In genomic region chr1:93442276-93442675, GRCh38 we compare ENCODE assay signal across 1 cellular context.
A peak's percentile ranks its signal among the peaks of the same experiment; 100 is the strongest.
TF ChIP-seq lines count a peak whose summit lies in the region.

No MANE protein-coding gene starts in this region.

TF ChIP-seq in K562, 482 proteins besides CTCF, POLR2A, EP300 and RAD21 (continued from another document and continues in another):
- TF ChIP-seq ZNF175 (CRISPR knock-in tag; IDR thresholded peaks at IDR 0.05; ENCODE audit: low read depth): no peak
- no peak for TF ChIP-seq FOXO4 (CRISPR knock-in tag; IDR thresholded peaks at IDR 0.05)
- 0 out of 2 replicates have a peak, but pooled peaks have one; percentile 32 for TF ChIP-seq ZNF592 (IDR thresholded peaks at IDR 0.05)
- TF ChIP-seq E2F6 (IDR thresholded peaks at IDR 0.05; ENCODE audit: borderline replicate concordance in 1 of 2, extremely low read depth in 1 of 2, insufficient read depth in 1 of 2, insufficient read length in 1 of 2, low read depth in 1 of 2, low read length in 1 of 2, poor library complexity in 1 of 2, severe bottlenecking in 1 of 2): peak; percentile 76 to 92
- no peak for TF ChIP-seq SIRT6 (IDR thresholded peaks at IDR 0.05; ENCODE audit: low read depth, low read length)
- no peak for TF ChIP-seq ZNF76 (CRISPR knock-in tag; IDR thresholded peaks at IDR 0.05; ENCODE audit: borderline replicate concordance)
- TF ChIP-seq CREM (IDR thresholded peaks at IDR 0.05; ENCODE audit: low read depth): 0 out of 2 replicates have a peak, but pooled peaks have one; percentile 27
- 0 out of 4 replicates have a peak, but pooled peaks of 1 of the 2 experiments have one; percentile 17 for TF ChIP-seq RCOR1 (IDR thresholded peaks at IDR 0.05; ENCODE audit: borderline replicate concordance in 1 of 2, low read depth in 2 of 2, low read length in 2 of 2)
- TF ChIP-seq SMARCC2 (IDR thresholded peaks at IDR 0.05; ENCODE audit: low read depth): no peak
- TF ChIP-seq CGGBP1 (CRISPR knock-in tag; IDR thresholded peaks at IDR 0.05): no peak
- TF ChIP-seq HES1 (IDR thresholded peaks at IDR 0.05; ENCODE audit: low read depth): peak; percentile 71; the same call in 1 of the 2 replicates
- TF ChIP-seq ZNF644 (tag; IDR thresholded peaks at IDR 0.05; ENCODE audit: low read depth): no peak
- peak; percentile 59 to 79; a peak in 1 of 4 replicates for TF ChIP-seq MLX (CRISPR knock-in tag; conservative IDR thresholded peaks at IDR 0.05)
- peak; percentile 39; the same call in 1 of the 2 replicates for TF ChIP-seq FOXM1 (IDR thresholded peaks at IDR 0.05; ENCODE audit: low read depth)
- TF ChIP-seq FOXM1 (CRISPR knock-in tag; IDR thresholded peaks at IDR 0.05; ENCODE audit: low read depth): no peak
- TF ChIP-seq CTBP1 (IDR thresholded peaks at IDR 0.05; ENCODE audit: borderline replicate concordance): peak; percentile 45; the same call in 1 of the 2 replicates
- peak; percentile 45 for TF ChIP-seq NFYB (IDR thresholded peaks at IDR 0.05; ENCODE audit: extremely low read depth, insufficient read length)
- TF ChIP-seq IRF1 (CRISPR knock-in tag; IDR thresholded peaks at IDR 0.05; ENCODE audit: borderline replicate concordance): no peak
- TF ChIP-seq ZNF277 (CRISPR knock-in tag; IDR thresholded peaks at IDR 0.05; ENCODE audit: borderline replicate concordance): no peak
- TF ChIP-seq CEBPZ (IDR thresholded peaks at IDR 0.05; ENCODE audit: borderline replicate concordance, low read depth, low read length): no peak
- TF ChIP-seq ARNT (IDR thresholded peaks at IDR 0.05): no peak
- no peak for TF ChIP-seq EP400 (IDR thresholded peaks at IDR 0.05)
- TF ChIP-seq KHSRP (IDR thresholded peaks at IDR 0.05): no peak
- TF ChIP-seq ZNF146 (CRISPR knock-in tag; IDR thresholded peaks at IDR 0.05; ENCODE audit: unreplicated experiment): no peak
- no peak for TF ChIP-seq ZC3H8 (IDR thresholded peaks at IDR 0.05)
- no peak for TF ChIP-seq CEBPG (CRISPR knock-in tag; IDR thresholded peaks at IDR 0.05)
- no peak for TF ChIP-seq CEBPG (tag; conservative IDR thresholded peaks at IDR 0.05 in 1 of 2, IDR thresholded peaks at IDR 0.05 in 1 of 2)
- TF ChIP-seq ZNF583 (CRISPR knock-in tag; IDR thresholded peaks at IDR 0.05): 0 out of 2 replicates have a peak, but pooled peaks have one; percentile 38
- TF ChIP-seq ZNF165 (CRISPR knock-in tag; IDR thresholded peaks at IDR 0.05; ENCODE audit: borderline replicate concordance): no peak
- TF ChIP-seq MNT (conservative IDR thresholded peaks at IDR 0.05): peak; percentile 51 to 63; a peak in 3 of 4 replicates
- TF ChIP-seq L3MBTL2 (IDR thresholded peaks at IDR 0.05): peak; percentile 94
- TF ChIP-seq MCM3 (IDR thresholded peaks at IDR 0.05): no peak
- TF ChIP-seq CBFA2T2 (conservative IDR thresholded peaks at IDR 0.05): peak; percentile 61
- no peak for TF ChIP-seq CHD4 (IDR thresholded peaks at IDR 0.05; ENCODE audit: insufficient read depth, insufficient replicate concordance, low read depth, low read length, poor library complexity, severe bottlenecking)
- no peak for TF ChIP-seq ATF4 (CRISPR knock-in tag; IDR thresholded peaks at IDR 0.05)
- peak; percentile 70 for TF ChIP-seq USF1 (CRISPR knock-in tag; IDR thresholded peaks at IDR 0.05)
- TF ChIP-seq CCNT2 (IDR thresholded peaks at IDR 0.05; ENCODE audit: borderline replicate concordance, extremely low read depth, insufficient read length, low read depth, low read length): no peak
- TF ChIP-seq MTA2 (IDR thresholded peaks at IDR 0.05; ENCODE audit: low read depth): no peak
- no peak for TF ChIP-seq ZFP1 (CRISPR knock-in tag; IDR thresholded peaks at IDR 0.05)
- no peak for TF ChIP-seq SRF (CRISPR knock-in tag; IDR thresholded peaks at IDR 0.05)
- peak; percentile 65; the same call in 1 of the 2 replicates for TF ChIP-seq SOX6 (IDR thresholded peaks at IDR 0.05)
